ENCODE assay signal across 8 cellular contexts in genomic region chr6:35470663-35471120, GRCh38. TPM values are rescaled to one million over a fixed set of nuclear protein-coding genes. Genes with fewer than 3 reads are reported as not detected.
A peak's percentile ranks its signal among the peaks of the same experiment; 100 is the strongest.
DNase-seq lines count a peak whose midpoint lies in the region; ATAC-seq and TF ChIP-seq lines count a peak whose summit lies in the region.

No MANE protein-coding gene starts in this region.

- H3K9me3 Mint-ChIP-seq in activated naive CD8-positive, alpha-beta T cell treated with anti-CD3 and anti-CD28 coated beads, Interleukin-2, amount 10 ng/mL, durations not matched to agents 7 days and 5 days: no peaks in the 10 kb centered on the region
- H3K9me3 Mint-ChIP-seq in memory B cell: no peaks in the 10 kb centered on the region

- DNase-seq in AG09309 (ENCODE audit: low read depth) (no peak), HFF-Myc (ENCODE audit: extremely low read depth, low read depth) (no peak), memory B cell (ENCODE audit: low spot score in 2 of 2) (no peak), T-helper 9 cell (no peak), testis (no peak), germinal center (ENCODE audit: low spot score) (no peak)
- DNase-seq in activated naive CD8-positive, alpha-beta T cell treated with anti-CD3 and anti-CD28 coated beads, Interleukin-2, amount 10 ng/mL, durations not matched to agents 7 days and 5 days: no peak

- intact Hi-C loops in testis (cut with DNase I; ENCODE audit: low total_unique reads): no loop called here

- no peak for ATAC-seq in activated naive CD8-positive, alpha-beta T cell treated with anti-CD3 and anti-CD28 coated beads, Interleukin-2, amount 10 ng/mL, durations not matched to agents 7 days and 5 days (ENCODE audit: low read depth)
- ATAC-seq in memory B cell (ENCODE audit: low read depth) (no peak), GM19023 (IDR thresholded peaks at IDR 0.05; ENCODE audit: unreplicated experiment) (no peak)

- no peaks in the 10 kb centered on the region for H3K9me3 ChIP-seq in testis

- H3K27me3 Mint-ChIP-seq in activated naive CD8-positive, alpha-beta T cell treated with anti-CD3 and anti-CD28 coated beads, Interleukin-2, amount 10 ng/mL, durations not matched to agents 7 days and 5 days: no peaks in the 10 kb centered on the region
- no peaks in the 10 kb centered on the region for H3K27me3 Mint-ChIP-seq in memory B cell

- H3K36me3 Mint-ChIP-seq in activated naive CD8-positive, alpha-beta T cell treated with anti-CD3 and anti-CD28 coated beads, Interleukin-2, amount 10 ng/mL, durations not matched to agents 7 days and 5 days: peaks cover 31% of the 10 kb centered on the region
- H3K36me3 Mint-ChIP-seq in memory B cell: peaks cover 20% of the 10 kb centered on the region

- no peaks in the 10 kb centered on the region for H3K36me3 ChIP-seq in testis (ENCODE audit: low read depth, missing control alignments)

- peaks cover 35% of the 10 kb centered on the region for H3K4me1 Mint-ChIP-seq in activated naive CD8-positive, alpha-beta T cell treated with anti-CD3 and anti-CD28 coated beads, Interleukin-2, amount 10 ng/mL, durations not matched to agents 7 days and 5 days
- H3K4me1 Mint-ChIP-seq in memory B cell: peaks cover 21% of the 10 kb centered on the region

- 74 to 79% methylated on average over 3 of the region's 3 CpGs for WGBS in testis, 2 donors

- H3K4me3 Mint-ChIP-seq in activated naive CD8-positive, alpha-beta T cell treated with anti-CD3 and anti-CD28 coated beads, Interleukin-2, amount 10 ng/mL, durations not matched to agents 7 days and 5 days: peak overlapping the region; percentile 97
- H3K4me3 Mint-ChIP-seq in memory B cell: peak overlapping the region; percentile 97

- H3K27me3 ChIP-seq in testis: no peaks in the 10 kb centered on the region

- POLR2A ChIA-PET in activated naive CD8-positive, alpha-beta T cell treated with anti-CD3 and anti-CD28 coated beads, Interleukin-2, amount 10 ng/mL, durations not matched to agents 7 days and 5 days (lab: Charles Lee): interaction anchor here (1.2 to 1.8 kb wide), 2 partner anchors 20 to 169 kb away, joined by 5 read pairs; no protein-coding TSS in a partner anchor

- no peak for TF ChIP-seq CTCF in AG09309 (IDR thresholded peaks at IDR 0.05; ENCODE audit: control insufficient read depth, insufficient read depth, low read depth, low read length, missing control alignments)
- no peak for TF ChIP-seq CTCF in HFF-Myc (IDR thresholded peaks at IDR 0.05; ENCODE audit: low read depth, low read length, missing control alignments)
- no peak for TF ChIP-seq CTCF in testis (IDR thresholded peaks at IDR 0.05)

- H3K4me1 ChIP-seq in testis: peaks cover 29% of the 10 kb centered on the region

- H3K27ac Mint-ChIP-seq in activated naive CD8-positive, alpha-beta T cell treated with anti-CD3 and anti-CD28 coated beads, Interleukin-2, amount 10 ng/mL, durations not matched to agents 7 days and 5 days: peak overlapping the region; percentile 99
- peak overlapping the region; percentile 97 for H3K27ac Mint-ChIP-seq in memory B cell

- H3K4me3 ChIP-seq in AG09309 (ENCODE audit: control insufficient read depth, low read depth, low read length) (peak overlapping the region; percentile 96; the same call in 1 of the 2 replicates), HFF-Myc (replicated peaks; ENCODE audit: low read depth, low read length) (peak overlapping the region; percentile 90), testis (no peak overlapping the region)

- no peak for TF ChIP-seq POLR2A in testis (IDR thresholded peaks at IDR 0.05)

- H3K27ac ChIP-seq in testis: peak overlapping the region in 1 of 2 donors; percentile 60

RNA-seq across cellular contexts. Expression of gene RPL10A, which starts 2.5 kb away (rescaled TPM):
- total RNA-seq in activated naive CD8-positive, alpha-beta T cell treated with anti-CD3 and anti-CD28 coated beads, Interleukin-2, amount 10 ng/mL, durations not matched to agents 7 days and 5 days: 1,000 to 10,000 TPM; 1,373 to 1,398 TPM
- 100 to 1,000 TPM; 305 to 538 TPM for total RNA-seq in testis
- 768 TPM for polyA plus RNA-seq in testis (ENCODE audit: insufficient read depth, low read depth, low replicate concordance)

RNA-seq across cellular contexts. Expression of gene FANCE, which starts 18.6 kb away (rescaled TPM):
- 10 to 100 TPM; 14.9 to 15.9 TPM for total RNA-seq in activated naive CD8-positive, alpha-beta T cell treated with anti-CD3 and anti-CD28 coated beads, Interleukin-2, amount 10 ng/mL, durations not matched to agents 7 days and 5 days
- total RNA-seq in testis: 10 to 100 TPM; 14.1 to 15.0 TPM
- 18.0 TPM for polyA plus RNA-seq in testis (ENCODE audit: insufficient read depth, low read depth, low replicate concordance)

RNA-seq across cellular contexts. Expression of gene TEAD3, which starts 26.2 kb away (rescaled TPM):
- total RNA-seq in activated naive CD8-positive, alpha-beta T cell treated with anti-CD3 and anti-CD28 coated beads, Interleukin-2, amount 10 ng/mL, durations not matched to agents 7 days and 5 days: under 1 TPM; 0.19 to 0.43 TPM
- 10 to 100 TPM; 10.6 to 17.8 TPM for total RNA-seq in testis
- 16.2 TPM for polyA plus RNA-seq in testis (ENCODE audit: insufficient read depth, low read depth, low replicate concordance)

RNA-seq across cellular contexts. Expression of gene TULP1, which starts 42.0 kb away (rescaled TPM):
- not detected for total RNA-seq in activated naive CD8-positive, alpha-beta T cell treated with anti-CD3 and anti-CD28 coated beads, Interleukin-2, amount 10 ng/mL, durations not matched to agents 7 days and 5 days
- 1 to 10 TPM in 1 of 2 donors, under 1 TPM in 1; 0.87 to 2.4 TPM for total RNA-seq in testis
- polyA plus RNA-seq in testis (ENCODE audit: insufficient read depth, low read depth, low replicate concordance): 0.53 TPM

Comparison
In these comparisons a context has a peak if more than half of its experiments do, and no peak if none do; other contexts are left out.
1. H3K4me3 ChIP-seq: peak in AG09309 (single experiment) and HFF-Myc (single experiment); none in testis (0 of 2).
2. RNA of gene TEAD3, which starts 26.2 kb away (total RNA-seq): 10.6 to 17.8 TPM in testis; 0.19 to 0.43 TPM in activated naive CD8-positive, alpha-beta T cell treated with anti-CD3 and anti-CD28 coated beads, Interleukin-2, amount 10 ng/mL, durations not matched to agents 7 days and 5 days; every median in the first group is over 4 times any median in the second.